ENCODE assay signal across 8 cellular contexts in the genomic region with DNA sequence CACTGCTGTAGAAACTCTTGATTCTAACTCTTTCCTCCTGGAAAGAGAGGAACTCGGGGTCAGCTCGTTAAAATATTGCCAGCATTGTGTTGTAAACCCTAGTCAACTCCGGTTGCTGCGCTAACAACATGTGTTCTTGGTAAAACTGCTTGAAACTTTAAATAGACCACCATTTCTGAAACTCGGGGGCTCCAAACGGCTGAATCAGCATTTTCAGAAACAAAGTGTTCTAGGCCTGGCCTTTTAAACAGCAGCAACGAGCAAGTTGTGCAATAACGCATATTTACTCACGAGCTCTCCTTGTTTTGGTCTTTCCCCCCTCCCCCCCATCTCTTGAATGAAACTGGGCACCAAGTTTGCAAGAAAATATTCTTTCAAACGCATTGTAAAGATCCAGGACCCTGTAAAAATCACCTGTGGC. TPM values are rescaled to one million over a fixed set of nuclear protein-coding genes. Genes with fewer than 3 reads are reported as not detected.
DNase-seq lines count a peak whose midpoint lies in the region; ATAC-seq, FAIRE-seq and TF ChIP-seq lines count a peak whose summit lies in the region.

No MANE protein-coding gene starts in this region.

- H3K4me3 Mint-ChIP-seq in mesothelial cell of epicardium, result peak overlapping the region; percentile 85

- H3K4me1 Mint-ChIP-seq in mesothelial cell of epicardium, result peaks cover 21% of the 10 kb centered on the region

- TF ChIP-seq POLR2A in GM12891 (IDR thresholded peaks at IDR 0.05; ENCODE audit: low read depth, low read length), result no peak

- ATAC-seq in HG02623 (IDR thresholded peaks at IDR 0.05; ENCODE audit: unreplicated experiment) (no peak), GM19463 (IDR thresholded peaks at IDR 0.05; ENCODE audit: unreplicated experiment) (no peak)

- in situ Hi-C loops in KBM-7 (cut with MboI; ENCODE audit: low pct_unique_long_range_greater_than_20kb, low sequenced_read_pairs), result no loop called here

- no peak for FAIRE-seq in GM12891 (lab: Jason Lieb, UNC)

- H3K9me3 Mint-ChIP-seq in mesothelial cell of epicardium, result peaks cover 2% of the 10 kb centered on the region

- H3K27ac Mint-ChIP-seq in mesothelial cell of epicardium, result peak overlapping the region; percentile 84

- H3K27me3 Mint-ChIP-seq in mesothelial cell of epicardium (ENCODE audit: low read depth), result peaks cover 40% of the 10 kb centered on the region

- H3K36me3 Mint-ChIP-seq in mesothelial cell of epicardium, result peaks cover 10% of the 10 kb centered on the region

- DNase-seq in AG08396 (ENCODE audit: low spot score) (peak; percentile 53), KBM-7 (peak; percentile 58), cardiac fibroblast (ENCODE audit: low read depth in 2 of 2) (peak; percentile 70 to 80), mesothelial cell of epicardium (ENCODE audit: low spot score in 2 of 2, unreplicated experiment in 2 of 2) (no peak), GM12891 (ENCODE audit: insufficient read length, low spot score) (no peak), occipital lobe (lab: John Stamatoyannopoulos, UW) (no peak)

- H3K4me3 ChIP-seq in cardiac fibroblast (replicated peaks in 1 of 2; ENCODE audit: low read depth in 2 of 2, low read length in 2 of 2), result peak overlapping the region; percentile 67 to 81

- TF ChIP-seq CTCF in cardiac fibroblast (IDR thresholded peaks at IDR 0.05; ENCODE audit: low read depth, low read length) (no peak), mesothelial cell of epicardium (IDR thresholded peaks at IDR 0.05; ENCODE audit: unreplicated experiment) (no peak)

TF ChIP-seq in GM12891, 5 proteins besides CTCF, POLR2A, EP300 and RAD21:
- TF ChIP-seq TAF1 (IDR thresholded peaks at IDR 0.05; ENCODE audit: low read depth, low read length) (no peak), SPI1 (IDR thresholded peaks at IDR 0.05; ENCODE audit: low read depth, low read length) (no peak), POLR2AphosphoS5 (IDR thresholded peaks at IDR 0.05; ENCODE audit: low read depth, low read length) (no peak)

RNA-seq across cellular contexts. Expression of gene GRB10, which starts 9.2 kb away (rescaled TPM):
- total RNA-seq in mesothelial cell of epicardium (52.4 to 59.2 TPM (median 56.1 TPM) in 3 replicates), occipital lobe (58.3 TPM)
- polyA plus RNA-seq in GM12891 (2012; ENCODE audit: low read depth, missing spikeins), result 0.10 TPM

Comparison
In these comparisons a context has a peak if more than half of its experiments do, and no peak if none do; other contexts are left out.
1. DNase-seq: peak in AG08396 (single experiment), KBM-7 (single experiment) and cardiac fibroblast (2 of 2); none in mesothelial cell of epicardium (0 of 2), GM12891 (single experiment) and occipital lobe (single experiment).